1 cellular context compared by ENCODE assay signal in the genomic region with DNA sequence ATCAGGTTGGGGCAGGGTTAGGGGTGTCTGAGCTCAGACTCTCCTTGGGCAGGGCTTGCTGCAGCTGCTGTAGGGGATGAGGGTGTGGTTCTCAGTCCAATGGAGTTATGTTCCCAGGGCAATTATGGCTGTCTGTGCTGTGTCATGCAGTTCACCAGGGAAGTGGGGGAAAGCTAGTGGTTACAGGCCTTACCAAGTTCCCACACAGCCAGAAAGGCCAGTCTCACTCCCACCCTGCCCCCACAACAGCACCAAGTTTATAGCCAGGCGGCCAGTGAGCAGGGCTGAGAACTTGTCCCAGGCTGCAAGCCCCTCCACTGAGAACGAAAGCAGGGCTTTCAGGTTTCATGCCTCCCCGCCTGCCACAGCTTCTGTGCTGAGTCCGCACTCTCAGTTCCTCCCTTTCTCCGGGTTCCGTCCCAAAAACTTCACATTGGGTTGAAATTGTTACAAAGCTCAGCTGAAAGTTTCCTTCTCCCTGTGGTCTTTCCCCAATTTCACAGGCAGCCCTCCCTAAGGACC.
TF ChIP-seq lines count a peak whose summit lies in the region.

No MANE protein-coding gene starts in this region.

TF ChIP-seq in H1, 55 proteins besides CTCF, POLR2A, EP300 and RAD21:
- TF ChIP-seq KDM5A (IDR thresholded peaks at IDR 0.05; ENCODE audit: low read length) (no peak), CBX8 (IDR thresholded peaks at IDR 0.05; ENCODE audit: borderline replicate concordance, low read depth, low read length) (no peak), YY1 (IDR thresholded peaks at IDR 0.05; ENCODE audit: low read depth, low read length) (no peak), ZNF274 (IDR thresholded peaks at IDR 0.05; ENCODE audit: borderline replicate concordance, extremely low read depth, low read length) (no peak), NRF1 (IDR thresholded peaks at IDR 0.05; ENCODE audit: low read depth, low read length) (no peak), RNF2 (IDR thresholded peaks at IDR 0.05; ENCODE audit: borderline replicate concordance, low read depth, low read length, missing control alignments, poor library complexity, severe bottlenecking) (no peak), SP2 (IDR thresholded peaks at IDR 0.05; ENCODE audit: low read length) (no peak)
- TF ChIP-seq, protein P1, sequence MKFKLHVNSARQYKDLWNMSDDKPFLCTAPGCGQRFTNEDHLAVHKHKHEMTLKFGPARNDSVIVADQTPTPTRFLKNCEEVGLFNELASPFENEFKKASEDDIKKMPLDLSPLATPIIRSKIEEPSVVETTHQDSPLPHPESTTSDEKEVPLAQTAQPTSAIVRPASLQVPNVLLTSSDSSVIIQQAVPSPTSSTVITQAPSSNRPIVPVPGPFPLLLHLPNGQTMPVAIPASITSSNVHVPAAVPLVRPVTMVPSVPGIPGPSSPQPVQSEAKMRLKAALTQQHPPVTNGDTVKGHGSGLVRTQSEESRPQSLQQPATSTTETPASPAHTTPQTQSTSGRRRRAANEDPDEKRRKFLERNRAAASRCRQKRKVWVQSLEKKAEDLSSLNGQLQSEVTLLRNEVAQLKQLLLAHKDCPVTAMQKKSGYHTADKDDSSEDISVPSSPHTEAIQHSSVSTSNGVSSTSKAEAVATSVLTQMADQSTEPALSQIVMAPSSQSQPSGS (IDR thresholded peaks at IDR 0.05; ENCODE audit: low read length): no peak
- TF ChIP-seq, protein P2, sequence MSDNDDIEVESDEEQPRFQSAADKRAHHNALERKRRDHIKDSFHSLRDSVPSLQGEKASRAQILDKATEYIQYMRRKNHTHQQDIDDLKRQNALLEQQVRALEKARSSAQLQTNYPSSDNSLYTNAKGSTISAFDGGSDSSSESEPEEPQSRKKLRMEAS (IDR thresholded peaks at IDR 0.05): no peak
